Comparison of ENCODE assay signal across 15 cellular contexts in genomic region chr22:37122598-37123180, GRCh38. TPM values are rescaled to one million over a fixed set of nuclear protein-coding genes. Genes with fewer than 3 reads are reported as not detected.
DNase-seq lines count a peak whose midpoint lies in the region; ATAC-seq and TF ChIP-seq lines count a peak whose summit lies in the region.
"Had no signal": no experiment of that assay in that cellular context is flagged by ENCODE, and none has a peak within 500 bp of the region (broad histone marks: within the 10 kb centered on the region; RNA-seq: fewer than 3 reads in every experiment).

No MANE protein-coding gene starts in this region.

- ATAC-seq in activated B cell treated with CpG ODN at 0.5 μM for 24 hours (ENCODE audit: low read depth), result no peak
- no peak for ATAC-seq in foreskin keratinocyte
- ATAC-seq in upper lobe of left lung (ENCODE audit: low FRiP score in 2 of 2), result peak in 1 of 2 donors; percentile 44
- ATAC-seq in GM21529 (IDR thresholded peaks at IDR 0.05; ENCODE audit: unreplicated experiment), result no peak

- TF ChIP-seq POLR2A in breast epithelium (IDR thresholded peaks at IDR 0.05) (no peak), upper lobe of left lung (IDR thresholded peaks at IDR 0.05) (no peak)

- POLR2A ChIA-PET in MCF 10A (lab: Yijun Ruan, JAX) (interaction anchor here (1.0 kb wide), 1 partner anchor 10 kb away, joined by 3 read pairs; no protein-coding TSS in a partner anchor), activated B cell treated with CpG ODN at 0.5 μM for 24 hours (lab: Charles Lee) (interaction anchor here (0.6 to 4.6 kb wide), 24 partner anchors 8 to 1311 kb away, joined by 3 to 34 read pairs (median 4); partner anchors contain the start of genes IL2RB, KCTD17 and RAC2)

- H3K36me3 Mint-ChIP-seq in MCF 10A (ENCODE audit: insufficient read depth, unreplicated experiment), result no peaks in the 10 kb centered on the region
- H3K36me3 Mint-ChIP-seq in activated B cell treated with CpG ODN at 0.5 μM for 24 hours (ENCODE audit: low read depth), result no peaks in the 10 kb centered on the region

- no peaks in the 10 kb centered on the region for H3K27me3 ChIP-seq in breast epithelium
- no peaks in the 10 kb centered on the region for H3K27me3 ChIP-seq in foreskin keratinocyte
- no peaks in the 10 kb centered on the region for H3K27me3 ChIP-seq in upper lobe of left lung

- peaks cover 16% of the 10 kb centered on the region for H3K4me1 Mint-ChIP-seq in MCF 10A (ENCODE audit: insufficient read depth, unreplicated experiment)
- peaks cover 44% of the 10 kb centered on the region for H3K4me1 Mint-ChIP-seq in activated B cell treated with CpG ODN at 0.5 μM for 24 hours

- no peaks in the 10 kb centered on the region for H3K4me1 ChIP-seq in breast epithelium
- H3K4me1 ChIP-seq in foreskin keratinocyte, result peaks cover 16% of the 10 kb centered on the region
- H3K4me1 ChIP-seq in upper lobe of left lung, result peaks cover 0 to 16% (median 6%) of the 10 kb centered on the region in 4 donors
- H3K4me1 ChIP-seq: prostate gland had no signal

- no peak overlapping the region for H3K4me3 Mint-ChIP-seq in MCF 10A (ENCODE audit: unreplicated experiment)
- H3K4me3 Mint-ChIP-seq in activated B cell treated with CpG ODN at 0.5 μM for 24 hours, result peak overlapping the region; percentile 76

- H3K9me3 Mint-ChIP-seq in MCF 10A (ENCODE audit: unreplicated experiment), result no peaks in the 10 kb centered on the region
- no peaks in the 10 kb centered on the region for H3K9me3 Mint-ChIP-seq in activated B cell treated with CpG ODN at 0.5 μM for 24 hours

- CTCF ChIA-PET in MCF 10A (lab: Yijun Ruan, JAX) (interaction anchor here (0.9 to 1.4 kb wide), 3 partner anchors 18 to 47 kb away, joined by 3 to 4 read pairs (median 3); no protein-coding TSS in a partner anchor), activated B cell treated with CpG ODN at 0.5 μM for 24 hours (lab: Charles Lee) (interaction anchor here (1.0 to 2.6 kb wide), 9 partner anchors 25 to 138 kb away, joined by 3 to 15 read pairs (median 4); partner anchors contain the start of genes IL2RB and RAC2)

- H3K4me3 ChIP-seq in breast epithelium (peak overlapping the region in 1 of 3 donors; percentile 7), upper lobe of left lung (no peak overlapping the region)
- H3K4me3 ChIP-seq: dorsolateral prefrontal cortex, mucosa of descending colon, prostate gland had no signal

- H3K36me3 ChIP-seq in breast epithelium, result no peaks in the 10 kb centered on the region
- H3K36me3 ChIP-seq in upper lobe of left lung, result no peaks in the 10 kb centered on the region
- H3K36me3 ChIP-seq: prostate gland had no signal

- peaks cover 10% of the 10 kb centered on the region for H3K27me3 Mint-ChIP-seq in MCF 10A (ENCODE audit: insufficient read depth, unreplicated experiment)
- no peaks in the 10 kb centered on the region for H3K27me3 Mint-ChIP-seq in activated B cell treated with CpG ODN at 0.5 μM for 24 hours

- H3K27ac ChIP-seq in breast epithelium, result peak overlapping the region in 1 of 2 donors; percentile 35
- H3K27ac ChIP-seq in foreskin keratinocyte, result peak overlapping the region; percentile 38
- peak overlapping the region in 3 of 4 donors; percentile 8 to 54 (median 39) for H3K27ac ChIP-seq in upper lobe of left lung
- H3K27ac ChIP-seq: dorsolateral prefrontal cortex, prostate gland had no signal

- DNase-seq in MCF 10A (ENCODE audit: unreplicated experiment), result no peak
- no peak for DNase-seq in breast epithelium (ENCODE audit: low spot score in 2 of 2)
- no peak for DNase-seq in activated B cell treated with CpG ODN at 0.5 μM for 24 hours
- DNase-seq in foreskin keratinocyte, result no peak
- no peak for DNase-seq in upper lobe of left lung
- DNase-seq in mesenteric fat pad (ENCODE audit: low spot score), result no peak
- no peak for DNase-seq in NCI-H345 treated with DMSO at 0.1 percent for 48 hours (lab: John Stamatoyannopoulos, UW; ENCODE audit: unreplicated experiment)
- DNase-seq: DMS79 treated with DMSO at 0.1 percent for 48 hours, dorsolateral prefrontal cortex, NCI-H1436, NCI-H510A had no signal

- no TSS peak for BruUV-seq in MCF 10A (replicated peaks; lab: Mats Ljungman, UMichigan)

- no peak for TF ChIP-seq EP300 in upper lobe of left lung (IDR thresholded peaks at IDR 0.05)

- intact Hi-C loops in MCF 10A (cut with micrococcal nuclease), result no loop called here
- intact Hi-C loops in breast epithelium (cut with DNase I; ENCODE audit: low total_unique reads), result no loop called here
- intact Hi-C loops in activated B cell treated with CpG ODN at 0.5 μM for 24 hours (cut with micrococcal nuclease), result loop anchor here (1.0 to 2.0 kb wide), 10 partner anchors 17 to 346 kb away; partner anchors contain the start of genes IFT27, NCF4 and RAC2

- no peaks in the 10 kb centered on the region for H3K9me3 ChIP-seq in breast epithelium
- no peaks in the 10 kb centered on the region for H3K9me3 ChIP-seq in upper lobe of left lung
- H3K9me3 ChIP-seq: mucosa of descending colon, prostate gland had no signal

- peak overlapping the region; percentile 68 for H3K27ac Mint-ChIP-seq in MCF 10A (ENCODE audit: low read depth, unreplicated experiment)
- peak overlapping the region; percentile 94 for H3K27ac Mint-ChIP-seq in activated B cell treated with CpG ODN at 0.5 μM for 24 hours

- WGBS in upper lobe of left lung, 2 donors, result 49 to 67% methylated on average over 3 of the region's 3 CpGs

- TF ChIP-seq CTCF in MCF 10A (IDR thresholded peaks at IDR 0.05; ENCODE audit: unreplicated experiment) (no peak), breast epithelium (IDR thresholded peaks at IDR 0.05) (no peak), activated B cell treated with CpG ODN at 0.5 μM for 24 hours (IDR thresholded peaks at IDR 0.05) (no peak), foreskin keratinocyte (conservative IDR thresholded peaks at IDR 0.05) (no peak), upper lobe of left lung (IDR thresholded peaks at IDR 0.05) (no peak)

RNA-seq across cellular contexts. Expression of gene TMPRSS6, which starts 13.2 kb away (rescaled TPM):
- not detected in 2 replicates for total RNA-seq in MCF 10A (2022)
- total RNA-seq in breast epithelium, result under 1 TPM in 1 of 3 donors, not detected in 2; 0.88 TPM
- 4.6 and 5.4 TPM in 2 replicates for total RNA-seq in activated B cell treated with CpG ODN at 0.5 μM for 24 hours
- not detected in 2 replicates for total RNA-seq in foreskin keratinocyte
- polyA plus RNA-seq in foreskin keratinocyte, result not detected in 2 replicates
- 1 to 10 TPM in 5 of 6 donors, under 1 TPM in 1; 0.47 to 8.2 (median 2.0) TPM for total RNA-seq in upper lobe of left lung
- total RNA-seq in mesenteric fat pad, result not detected
- total RNA-seq: aorta, dorsolateral prefrontal cortex had no signal
- polyA plus RNA-seq: aorta had no signal

RNA-seq across cellular contexts. Expression of gene IL2RB, which starts 27.0 kb away (rescaled TPM):
- total RNA-seq in MCF 10A (2022) (not detected in 2 replicates), breast epithelium (1 to 10 TPM in 1 of 3 donors, under 1 TPM in 2; 0.15 to 1.3 (median 0.98) TPM), activated B cell treated with CpG ODN at 0.5 μM for 24 hours (11.0 and 12.7 TPM in 2 replicates), foreskin keratinocyte (0.04 and 0.10 TPM in 2 replicates), upper lobe of left lung (1 to 10 TPM; 3.4 to 9.4 (median 5.8) TPM), mesenteric fat pad (1.7 TPM)
- 0.06 and 0.10 TPM in 2 replicates for polyA plus RNA-seq in foreskin keratinocyte
